In genomic region chr16:86519649-86520316, GRCh38 we compare ENCODE assay signal across 9 cellular contexts. TPM values are rescaled to one million over a fixed set of nuclear protein-coding genes. Genes with fewer than 3 reads are reported as not detected.
DNase-seq lines count a peak whose midpoint lies in the region; TF ChIP-seq lines count a peak whose summit lies in the region.
"Had no signal": no experiment of that assay in that cellular context is flagged by ENCODE, and none has a peak within 500 bp of the region (broad histone marks: within the 10 kb centered on the region; RNA-seq: fewer than 3 reads in every experiment).

No MANE protein-coding gene starts in this region.

- H3K9ac ChIP-seq in OCI-LY3 (ENCODE audit: low read length): peak overlapping the region; percentile 47; the same call in 1 of the 2 replicates
- peak overlapping the region; percentile 26 for H3K9ac ChIP-seq in fibroblast of lung (ENCODE audit: insufficient read depth, low read length)

- H3K4me3 ChIP-seq in GM12865 (ENCODE audit: low read depth, low read length): no peak overlapping the region
- peak overlapping the region; percentile 76 for H3K4me3 ChIP-seq in OCI-LY3 (ENCODE audit: low read length)
- peak overlapping the region; percentile 15 to 53 (median 40) for H3K4me3 ChIP-seq in fibroblast of lung (replicated peaks in 1 of 4; ENCODE audit: control extremely low read depth in 1 of 4, insufficient read depth in 1 of 4, low read depth in 3 of 4, low read length in 4 of 4)
- peak overlapping the region in 1 of 4 donors; percentile 7 for H3K4me3 ChIP-seq in tibial nerve

- TF ChIP-seq POLR2A in tibial nerve (IDR thresholded peaks at IDR 0.05): no peak

- H3K4me2 ChIP-seq in OCI-LY3 (ENCODE audit: low read length) (peak overlapping the region; percentile 84), fibroblast of lung (ENCODE audit: extremely low read depth, insufficient read depth, low read length) (peak overlapping the region; percentile 62)

- 18 to 23% methylated on average over 27 to 28 of the region's 31 CpGs for WGBS in tibial nerve, 2 donors

- H2AFZ ChIP-seq in OCI-LY3 (ENCODE audit: low read depth, low read length) (peak overlapping the region; percentile 90), fibroblast of lung (ENCODE audit: low read length) (no peak overlapping the region)

- TF ChIP-seq CTCF in GM12865 (IDR thresholded peaks at IDR 0.05; ENCODE audit: insufficient read depth, low read depth, low read length, missing control alignments) (peak; percentile 88), OCI-LY3 (IDR thresholded peaks at IDR 0.05; ENCODE audit: low read depth, low read length) (peak; percentile 88), fibroblast of lung (conservative IDR thresholded peaks at IDR 0.05 in 1 of 2, IDR thresholded peaks at IDR 0.05 in 1 of 2; ENCODE audit: low read depth in 1 of 2, low read length in 2 of 2) (peak; percentile 89 to 93), tibial nerve (IDR thresholded peaks at IDR 0.05) (peak; percentile 85 to 93 (median 89))

- no peaks in the 10 kb centered on the region for H4K20me1 ChIP-seq in OCI-LY3 (ENCODE audit: insufficient read depth, low read length)
- no peaks in the 10 kb centered on the region for H4K20me1 ChIP-seq in fibroblast of lung (ENCODE audit: control insufficient read depth, extremely low read depth, insufficient read depth, low read length)

- DNase-seq in A172 (ENCODE audit: low spot score): peak; percentile 58
- peak; percentile 62 for DNase-seq in GM12865 (ENCODE audit: low read depth)
- peak; percentile 26 for DNase-seq in activated T-helper 1 cell treated with Interleukin-2 at 50 U/mL for 16 hours (ENCODE audit: low read depth)
- peak; percentile 40 to 75 for DNase-seq in fibroblast of lung (ENCODE audit: low read depth in 2 of 2)
- peak in 32 of 56 donors; percentile 2 to 70 (median 18) for DNase-seq in nucleus accumbens (lab: John Stamatoyannopoulos, UW)
- peak in 1 of 2 donors; percentile 60 for DNase-seq in tibial nerve (ENCODE audit: low spot score in 2 of 2)
- DNase-seq in putamen (ENCODE audit: low spot score): no peak

- H3K4me1 ChIP-seq in OCI-LY3 (ENCODE audit: low read length): no peaks in the 10 kb centered on the region
- peaks cover 23% of the 10 kb centered on the region for H3K4me1 ChIP-seq in fibroblast of lung (ENCODE audit: control insufficient read depth, extremely low read depth, insufficient read depth, low read length)
- H3K4me1 ChIP-seq in tibial nerve: peaks cover 0 to 36% (median 3%) of the 10 kb centered on the region in 4 donors

- H3K79me2 ChIP-seq in OCI-LY3 (ENCODE audit: low read length) (no peaks in the 10 kb centered on the region), fibroblast of lung (ENCODE audit: control insufficient read depth, insufficient read depth, low read length) (peaks cover 41% of the 10 kb centered on the region)

- H3K36me3 ChIP-seq in OCI-LY3 (replicated peaks; ENCODE audit: low read depth, low read length) (no peaks in the 10 kb centered on the region), fibroblast of lung (ENCODE audit: control insufficient read depth, insufficient read depth, low read length) (peaks cover 25% of the 10 kb centered on the region), tibial nerve (no peaks in the 10 kb centered on the region)

- no peak overlapping the region for H3K27ac ChIP-seq in OCI-LY3 (ENCODE audit: low read length)
- peak overlapping the region; percentile 28 for H3K27ac ChIP-seq in fibroblast of lung (ENCODE audit: insufficient read depth, low read length)
- no peak overlapping the region for H3K27ac ChIP-seq in tibial nerve

- H3K9me3 ChIP-seq in OCI-LY3 (ENCODE audit: insufficient read depth, low read length): no peaks in the 10 kb centered on the region
- H3K9me3 ChIP-seq in fibroblast of lung (ENCODE audit: control insufficient read depth, insufficient read depth, low read depth, low read length): no peaks in the 10 kb centered on the region
- no peaks in the 10 kb centered on the region for H3K9me3 ChIP-seq in tibial nerve

- no peaks in the 10 kb centered on the region for H3K27me3 ChIP-seq in OCI-LY3 (ENCODE audit: low read depth, low read length)
- H3K27me3 ChIP-seq in fibroblast of lung (ENCODE audit: control insufficient read depth, insufficient read depth, low read length): no peaks in the 10 kb centered on the region
- H3K27me3 ChIP-seq in tibial nerve: peaks cover 0 to 80% of the 10 kb centered on the region in 2 donors

- no peak for TF ChIP-seq EP300 in tibial nerve (IDR thresholded peaks at IDR 0.05)

RNA-seq across cellular contexts. Expression of gene FOXF1, which starts 9.5 kb away (rescaled TPM):
- 2.1 TPM in 2 replicates for total RNA-seq in A172 (2014; rRNA removed; shearing (Covaris generic))
- total RNA-seq in fibroblast of lung (15.9 and 31.5 TPM in 2 replicates), tibial nerve (under 1 TPM in 1 of 4 donors, not detected in 3; 0.21 TPM)
- 14.0 and 38.5 TPM in 2 replicates for polyA plus RNA-seq in fibroblast of lung
- 19.3 and 43.8 TPM in 2 replicates for polyA plus RNA-seq in fibroblast of lung (2012)
- 16.2 and 35.9 TPM in 2 replicates for polyA minus RNA-seq in fibroblast of lung (ENCODE audit: low replicate concordance)

RNA-seq across cellular contexts. Expression of gene MTHFSD, which starts 35.3 kb away (rescaled TPM):
- 7.8 and 16.2 TPM in 2 replicates for total RNA-seq in A172 (2014; rRNA removed; shearing (Covaris generic))
- 13.6 and 19.3 TPM in 2 replicates for total RNA-seq in fibroblast of lung
- polyA plus RNA-seq in fibroblast of lung: 11.4 and 13.1 TPM in 2 replicates
- 9.3 and 9.7 TPM in 2 replicates for polyA plus RNA-seq in fibroblast of lung (2012)
- 5.9 and 16.3 TPM in 2 replicates for polyA minus RNA-seq in fibroblast of lung (ENCODE audit: low replicate concordance)
- total RNA-seq in tibial nerve: 10 to 100 TPM; 22.7 to 40.8 (median 25.4) TPM

RNA-seq across cellular contexts. Expression of gene FOXC2, which starts 46.8 kb away (rescaled TPM):
- total RNA-seq in A172 (2014; rRNA removed; shearing (Covaris generic)): 1.3 and 2.3 TPM in 2 replicates
- 0.26 and 0.50 TPM in 2 replicates for total RNA-seq in fibroblast of lung
- polyA plus RNA-seq in fibroblast of lung: 1.1 and 1.5 TPM in 2 replicates
- 4.5 and 7.2 TPM in 2 replicates for polyA plus RNA-seq in fibroblast of lung (2012)
- polyA minus RNA-seq in fibroblast of lung (ENCODE audit: low replicate concordance): 1.6 and 1.9 TPM in 2 replicates
- 10 to 100 TPM in 3 of 4 donors, 1 to 10 TPM in 1; 9.3 to 18.2 (median 14.1) TPM for total RNA-seq in tibial nerve
- total RNA-seq: mononuclear cell had no signal

RNA-seq across cellular contexts. Expression of gene FOXL1, which starts 58.6 kb away (rescaled TPM):
- total RNA-seq in A172 (2014; rRNA removed; shearing (Covaris generic)): 4.6 and 7.6 TPM in 2 replicates
- total RNA-seq in fibroblast of lung: 24.1 and 27.4 TPM in 2 replicates
- 5.9 and 19.0 TPM in 2 replicates for polyA plus RNA-seq in fibroblast of lung
- 9.4 and 31.1 TPM in 2 replicates for polyA plus RNA-seq in fibroblast of lung (2012)
- polyA minus RNA-seq in fibroblast of lung (ENCODE audit: low replicate concordance): 4.9 and 6.9 TPM in 2 replicates
- total RNA-seq in tibial nerve: 10 to 100 TPM in 1 of 4 donors, 1 to 10 TPM in 3; 6.9 to 10.5 (median 8.1) TPM
- total RNA-seq: mononuclear cell had no signal
